ENCODE assay signal across 8 cellular contexts in the genomic region with DNA sequence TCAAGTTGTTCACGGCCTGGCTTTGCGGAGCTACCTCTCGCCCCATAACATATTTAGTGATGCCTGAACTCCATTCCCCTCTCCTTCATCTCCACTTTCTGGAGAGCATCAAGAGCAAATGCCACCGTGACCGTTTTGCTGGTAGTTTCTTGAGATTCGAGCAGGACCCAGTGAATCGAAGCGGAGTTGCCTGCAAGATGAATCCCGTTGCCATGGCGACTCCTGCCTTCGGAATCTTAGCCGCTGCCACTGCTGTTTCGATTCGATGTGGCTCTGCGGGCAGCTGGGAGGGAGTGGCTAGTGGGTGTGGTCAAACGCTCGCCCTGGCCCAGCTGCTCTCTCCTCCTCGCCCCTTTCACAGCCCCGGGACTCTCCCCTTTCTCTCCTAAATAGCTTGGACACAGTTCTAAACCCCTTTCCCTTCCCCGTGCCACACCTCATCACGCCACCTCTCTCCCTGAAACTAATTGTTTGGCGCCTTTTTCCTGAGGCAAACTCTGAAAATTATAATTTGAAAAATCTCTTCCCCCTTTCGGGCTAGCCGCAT.
DNase-seq lines count a peak whose midpoint lies in the region; ATAC-seq and TF ChIP-seq lines count a peak whose summit lies in the region.

No MANE protein-coding gene starts in this region.

- peak overlapping the region; percentile 84 for H3K4me3 ChIP-seq in choroid plexus epithelial cell (ENCODE audit: low read depth, low read length)

- peak overlapping the region; percentile 84 for H3K27ac ChIP-seq in layer of hippocampus (ENCODE audit: low read depth, low read length)

- no peak for TF ChIP-seq CTCF in choroid plexus epithelial cell (conservative IDR thresholded peaks at IDR 0.05; ENCODE audit: low read depth, low read length)

- no peaks in the 10 kb centered on the region for H3K27me3 ChIP-seq in layer of hippocampus (ENCODE audit: control insufficient read depth, insufficient read depth, low read length)

- DNase-seq in AG08396 (ENCODE audit: low spot score) = peak; percentile 94
- DNase-seq in NCI-H345 treated with DMSO at 0.1 percent for 48 hours (lab: John Stamatoyannopoulos, UW; ENCODE audit: unreplicated experiment) = peak; percentile 88
- DNase-seq in activated CD4-positive, alpha-beta T cell treated with anti-CD3 and anti-CD28 coated beads for 24 hours (ENCODE audit: low read depth in 2 of 2) = peak; percentile 44 to 61
- peak; percentile 91 for DNase-seq in choroid plexus epithelial cell (ENCODE audit: low read depth)
- DNase-seq in stimulated activated CD4-positive, alpha-beta T cell treated with anti-CD3 and anti-CD28 coated beads, Interleukin-15, amount 100 ng/mL, for 48 hours (ENCODE audit: low read depth in 2 of 2) = peak; percentile 60 to 64

- ATAC-seq in GM19023 (IDR thresholded peaks at IDR 0.05; ENCODE audit: unreplicated experiment) = peak; percentile 37
- ATAC-seq in HG03196 (IDR thresholded peaks at IDR 0.05; ENCODE audit: unreplicated experiment) = peak; percentile 56

Comparison
In these comparisons a context has a peak if more than half of its experiments do, and no peak if none do; other contexts are left out.
1. Peak in every context shown above with its lines: DNase-seq, ATAC-seq, H3K4me3 ChIP-seq and H3K27ac ChIP-seq.